Comparison of ENCODE assay signal across 1 cellular context in genomic region chr19:5165697-5166019, GRCh38.
TF ChIP-seq lines count a peak whose summit lies in the region.

No MANE protein-coding gene starts in this region.

TF ChIP-seq in K562, 482 proteins besides CTCF, POLR2A, EP300 and RAD21 (continued from another document):
- TF ChIP-seq, protein P1, sequence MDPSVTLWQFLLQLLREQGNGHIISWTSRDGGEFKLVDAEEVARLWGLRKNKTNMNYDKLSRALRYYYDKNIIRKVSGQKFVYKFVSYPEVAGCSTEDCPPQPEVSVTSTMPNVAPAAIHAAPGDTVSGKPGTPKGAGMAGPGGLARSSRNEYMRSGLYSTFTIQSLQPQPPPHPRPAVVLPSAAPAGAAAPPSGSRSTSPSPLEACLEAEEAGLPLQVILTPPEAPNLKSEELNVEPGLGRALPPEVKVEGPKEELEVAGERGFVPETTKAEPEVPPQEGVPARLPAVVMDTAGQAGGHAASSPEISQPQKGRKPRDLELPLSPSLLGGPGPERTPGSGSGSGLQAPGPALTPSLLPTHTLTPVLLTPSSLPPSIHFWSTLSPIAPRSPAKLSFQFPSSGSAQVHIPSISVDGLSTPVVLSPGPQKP (CRISPR knock-in tag; IDR thresholded peaks at IDR 0.05), result no peak
- TF ChIP-seq, protein P2, sequence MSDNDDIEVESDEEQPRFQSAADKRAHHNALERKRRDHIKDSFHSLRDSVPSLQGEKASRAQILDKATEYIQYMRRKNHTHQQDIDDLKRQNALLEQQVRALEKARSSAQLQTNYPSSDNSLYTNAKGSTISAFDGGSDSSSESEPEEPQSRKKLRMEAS (CRISPR knock-in tag; IDR thresholded peaks at IDR 0.05), result no peak
- TF ChIP-seq ZNF146 (CRISPR knock-in tag; IDR thresholded peaks at IDR 0.05; ENCODE audit: unreplicated experiment) (no peak), THRA (IDR thresholded peaks at IDR 0.05) (peak; percentile 74), ZNF12 (CRISPR knock-in tag; IDR thresholded peaks at IDR 0.05) (no peak), SIN3B (IDR thresholded peaks at IDR 0.05; ENCODE audit: low read depth) (no peak), TEAD4 (IDR thresholded peaks at IDR 0.05; ENCODE audit: low read length) (peak; percentile 42; the same call in 1 of the 2 replicates), TEAD4 (CRISPR knock-in tag; IDR thresholded peaks at IDR 0.05; ENCODE audit: borderline replicate concordance) (no peak), RB1 (IDR thresholded peaks at IDR 0.05; ENCODE audit: low read depth) (no peak), KLF16 (IDR thresholded peaks at IDR 0.05) (no peak), HNRNPK (IDR thresholded peaks at IDR 0.05; ENCODE audit: low read depth, low read length, poor library complexity, severe bottlenecking) (no peak), BCOR (IDR thresholded peaks at IDR 0.05) (no peak), DACH1 (IDR thresholded peaks at IDR 0.05; ENCODE audit: partially characterized antibody) (no peak), NCOR1 (IDR thresholded peaks at IDR 0.05) (peak; percentile 74), E2F3 (CRISPR knock-in tag; IDR thresholded peaks at IDR 0.05) (no peak), CSDE1 (IDR thresholded peaks at IDR 0.05) (no peak), ZBTB8A (IDR thresholded peaks at IDR 0.05; ENCODE audit: partially characterized antibody) (no peak), HIVEP1 (CRISPR knock-in tag; IDR thresholded peaks at IDR 0.05) (no peak), CBFA2T3 (IDR thresholded peaks at IDR 0.05) (peak; percentile 85), TAF1 (IDR thresholded peaks at IDR 0.05; ENCODE audit: control insufficient read depth, extremely low read depth, insufficient read depth, low read length, severe bottlenecking) (peak; percentile 8), MXI1 (IDR thresholded peaks at IDR 0.05; ENCODE audit: low read depth, low read length) (no peak), DEAF1 (CRISPR knock-in tag; IDR thresholded peaks at IDR 0.05) (no peak)
- TF ChIP-seq, protein P3, sequence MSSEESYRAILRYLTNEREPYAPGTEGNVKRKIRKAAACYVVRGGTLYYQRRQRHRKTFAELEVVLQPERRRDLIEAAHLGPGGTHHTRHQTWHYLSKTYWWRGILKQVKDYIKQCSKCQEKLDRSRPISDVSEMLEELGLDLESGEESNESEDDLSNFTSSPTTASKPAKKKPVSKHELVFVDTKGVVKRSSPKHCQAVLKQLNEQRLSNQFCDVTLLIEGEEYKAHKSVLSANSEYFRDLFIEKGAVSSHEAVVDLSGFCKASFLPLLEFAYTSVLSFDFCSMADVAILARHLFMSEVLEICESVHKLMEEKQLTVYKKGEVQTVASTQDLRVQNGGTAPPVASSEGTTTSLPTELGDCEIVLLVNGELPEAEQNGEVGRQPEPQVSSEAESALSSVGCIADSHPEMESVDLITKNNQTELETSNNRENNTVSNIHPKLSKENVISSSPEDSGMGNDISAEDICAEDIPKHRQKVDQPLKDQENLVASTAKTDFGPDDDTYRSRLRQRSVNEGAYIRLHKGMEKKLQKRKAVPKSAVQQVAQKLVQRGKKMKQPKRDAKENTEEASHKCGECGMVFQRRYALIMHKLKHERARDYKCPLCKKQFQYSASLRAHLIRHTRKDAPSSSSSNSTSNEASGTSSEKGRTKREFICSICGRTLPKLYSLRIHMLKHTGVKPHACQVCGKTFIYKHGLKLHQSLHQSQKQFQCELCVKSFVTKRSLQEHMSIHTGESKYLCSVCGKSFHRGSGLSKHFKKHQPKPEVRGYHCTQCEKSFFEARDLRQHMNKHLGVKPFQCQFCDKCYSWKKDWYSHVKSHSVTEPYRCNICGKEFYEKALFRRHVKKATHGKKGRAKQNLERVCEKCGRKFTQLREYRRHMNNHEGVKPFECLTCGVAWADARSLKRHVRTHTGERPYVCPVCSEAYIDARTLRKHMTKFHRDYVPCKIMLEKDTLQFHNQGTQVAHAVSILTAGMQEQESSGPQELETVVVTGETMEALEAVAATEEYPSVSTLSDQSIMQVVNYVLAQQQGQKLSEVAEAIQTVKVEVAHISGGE (CRISPR knock-in tag; IDR thresholded peaks at IDR 0.05), result no peak
- TF ChIP-seq, protein P4, sequence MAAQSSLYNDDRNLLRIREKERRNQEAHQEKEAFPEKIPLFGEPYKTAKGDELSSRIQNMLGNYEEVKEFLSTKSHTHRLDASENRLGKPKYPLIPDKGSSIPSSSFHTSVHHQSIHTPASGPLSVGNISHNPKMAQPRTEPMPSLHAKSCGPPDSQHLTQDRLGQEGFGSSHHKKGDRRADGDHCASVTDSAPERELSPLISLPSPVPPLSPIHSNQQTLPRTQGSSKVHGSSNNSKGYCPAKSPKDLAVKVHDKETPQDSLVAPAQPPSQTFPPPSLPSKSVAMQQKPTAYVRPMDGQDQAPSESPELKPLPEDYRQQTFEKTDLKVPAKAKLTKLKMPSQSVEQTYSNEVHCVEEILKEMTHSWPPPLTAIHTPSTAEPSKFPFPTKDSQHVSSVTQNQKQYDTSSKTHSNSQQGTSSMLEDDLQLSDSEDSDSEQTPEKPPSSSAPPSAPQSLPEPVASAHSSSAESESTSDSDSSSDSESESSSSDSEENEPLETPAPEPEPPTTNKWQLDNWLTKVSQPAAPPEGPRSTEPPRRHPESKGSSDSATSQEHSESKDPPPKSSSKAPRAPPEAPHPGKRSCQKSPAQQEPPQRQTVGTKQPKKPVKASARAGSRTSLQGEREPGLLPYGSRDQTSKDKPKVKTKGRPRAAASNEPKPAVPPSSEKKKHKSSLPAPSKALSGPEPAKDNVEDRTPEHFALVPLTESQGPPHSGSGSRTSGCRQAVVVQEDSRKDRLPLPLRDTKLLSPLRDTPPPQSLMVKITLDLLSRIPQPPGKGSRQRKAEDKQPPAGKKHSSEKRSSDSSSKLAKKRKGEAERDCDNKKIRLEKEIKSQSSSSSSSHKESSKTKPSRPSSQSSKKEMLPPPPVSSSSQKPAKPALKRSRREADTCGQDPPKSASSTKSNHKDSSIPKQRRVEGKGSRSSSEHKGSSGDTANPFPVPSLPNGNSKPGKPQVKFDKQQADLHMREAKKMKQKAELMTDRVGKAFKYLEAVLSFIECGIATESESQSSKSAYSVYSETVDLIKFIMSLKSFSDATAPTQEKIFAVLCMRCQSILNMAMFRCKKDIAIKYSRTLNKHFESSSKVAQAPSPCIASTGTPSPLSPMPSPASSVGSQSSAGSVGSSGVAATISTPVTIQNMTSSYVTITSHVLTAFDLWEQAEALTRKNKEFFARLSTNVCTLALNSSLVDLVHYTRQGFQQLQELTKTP (IDR thresholded peaks at IDR 0.05; ENCODE audit: low read depth in 1 of 2, partially characterized antibody in 2 of 2), result no peak
- TF ChIP-seq, protein P5, sequence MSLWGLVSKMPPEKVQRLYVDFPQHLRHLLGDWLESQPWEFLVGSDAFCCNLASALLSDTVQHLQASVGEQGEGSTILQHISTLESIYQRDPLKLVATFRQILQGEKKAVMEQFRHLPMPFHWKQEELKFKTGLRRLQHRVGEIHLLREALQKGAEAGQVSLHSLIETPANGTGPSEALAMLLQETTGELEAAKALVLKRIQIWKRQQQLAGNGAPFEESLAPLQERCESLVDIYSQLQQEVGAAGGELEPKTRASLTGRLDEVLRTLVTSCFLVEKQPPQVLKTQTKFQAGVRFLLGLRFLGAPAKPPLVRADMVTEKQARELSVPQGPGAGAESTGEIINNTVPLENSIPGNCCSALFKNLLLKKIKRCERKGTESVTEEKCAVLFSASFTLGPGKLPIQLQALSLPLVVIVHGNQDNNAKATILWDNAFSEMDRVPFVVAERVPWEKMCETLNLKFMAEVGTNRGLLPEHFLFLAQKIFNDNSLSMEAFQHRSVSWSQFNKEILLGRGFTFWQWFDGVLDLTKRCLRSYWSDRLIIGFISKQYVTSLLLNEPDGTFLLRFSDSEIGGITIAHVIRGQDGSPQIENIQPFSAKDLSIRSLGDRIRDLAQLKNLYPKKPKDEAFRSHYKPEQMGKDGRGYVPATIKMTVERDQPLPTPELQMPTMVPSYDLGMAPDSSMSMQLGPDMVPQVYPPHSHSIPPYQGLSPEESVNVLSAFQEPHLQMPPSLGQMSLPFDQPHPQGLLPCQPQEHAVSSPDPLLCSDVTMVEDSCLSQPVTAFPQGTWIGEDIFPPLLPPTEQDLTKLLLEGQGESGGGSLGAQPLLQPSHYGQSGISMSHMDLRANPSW (CRISPR knock-in tag; IDR thresholded peaks at IDR 0.05), result no peak
TF ChIP-seq in K562: peak in this region for 30.
